ENCODE assay signal across 18 cellular contexts in genomic region chr4:91471280-91471679, GRCh38.
DNase-seq lines count a peak whose midpoint lies in the region; ATAC-seq and TF ChIP-seq lines count a peak whose summit lies in the region.
"Had no signal": no experiment of that assay in that cellular context is flagged by ENCODE, and none has a peak within 500 bp of the region (broad histone marks: within the 10 kb centered on the region; RNA-seq: fewer than 3 reads in every experiment).

No MANE protein-coding gene starts in this region.

- H3K36me3 Mint-ChIP-seq in GM23338 (ENCODE audit: low read depth) = 0 out of 3 replicates have a peak, but pooled peaks cover under 1% of the 10 kb centered on the region

- no peak overlapping the region for H3K4me2 ChIP-seq in GM23338
- H3K4me2 ChIP-seq: BLaER1 treated with 17β-estradiol and CSF1 and Interleukin-3, amounts not matched to agents 10 nM and 100 nM had no signal

- H4K20me1 ChIP-seq in GM23338 (replicated peaks; ENCODE audit: insufficient read depth) = no peaks in the 10 kb centered on the region
- H4K20me1 ChIP-seq: BLaER1 treated with 17β-estradiol and CSF1 and Interleukin-3, amounts not matched to agents 10 nM and 100 nM had no signal

- peaks cover 3% of the 10 kb centered on the region for H3K9me3 ChIP-seq in WERI-Rb-1 (ENCODE audit: severe bottlenecking)
- H3K9me3 ChIP-seq in esophagus muscularis mucosa = no peaks in the 10 kb centered on the region
- H3K9me3 ChIP-seq: BLaER1 treated with 17β-estradiol and CSF1 and Interleukin-3, amounts not matched to agents 10 nM and 100 nM had no signal

- H3K79me2 ChIP-seq in GM23338 (replicated peaks; ENCODE audit: insufficient read depth) = no peaks in the 10 kb centered on the region

- H3K36me3 ChIP-seq in GM23338 (ENCODE audit: insufficient read depth) (no peaks in the 10 kb centered on the region), WERI-Rb-1 (no peaks in the 10 kb centered on the region), esophagus muscularis mucosa (no peaks in the 10 kb centered on the region)
- H3K36me3 ChIP-seq: BLaER1 treated with 17β-estradiol and CSF1 and Interleukin-3, amounts not matched to agents 10 nM and 100 nM had no signal

- H3K27ac Mint-ChIP-seq in GM23338 = no peak overlapping the region

- H2AFZ ChIP-seq in GM23338 = peak overlapping the region; percentile 67; the same call in 1 of the 2 replicates

- no peaks in the 10 kb centered on the region for H3K4me1 ChIP-seq in GM23338 (ENCODE audit: insufficient read depth)
- H3K4me1 ChIP-seq in esophagus muscularis mucosa = no peaks in the 10 kb centered on the region
- H3K4me1 ChIP-seq: BLaER1 treated with 17β-estradiol and CSF1 and Interleukin-3, amounts not matched to agents 10 nM and 100 nM had no signal

- no peak overlapping the region for H3K4me3 Mint-ChIP-seq in GM23338

- no peak for TF ChIP-seq EP300 in esophagus muscularis mucosa (IDR thresholded peaks at IDR 0.05)

- H3K4me3 ChIP-seq in GM23338 (no peak overlapping the region), WERI-Rb-1 (ENCODE audit: low read depth, low read length) (no peak overlapping the region), esophagus muscularis mucosa (no peak overlapping the region)
- H3K4me3 ChIP-seq: BLaER1 treated with 17β-estradiol and CSF1 and Interleukin-3, amounts not matched to agents 10 nM and 100 nM; K562 had no signal

- WGBS in esophagus muscularis mucosa = 85% methylated on average over 8 of the region's 8 CpGs

- H3K27me3 Mint-ChIP-seq in GM23338 (ENCODE audit: insufficient read depth, low read depth, poor library complexity) = no peaks in the 10 kb centered on the region

- H3K27me3 ChIP-seq in GM23338 (ENCODE audit: insufficient read depth) (no peaks in the 10 kb centered on the region), WERI-Rb-1 (ENCODE audit: insufficient read depth, low read depth, severe bottlenecking) (no peaks in the 10 kb centered on the region), esophagus muscularis mucosa (no peaks in the 10 kb centered on the region)
- H3K27me3 ChIP-seq: BLaER1 treated with 17β-estradiol and CSF1 and Interleukin-3, amounts not matched to agents 10 nM and 100 nM had no signal

- no peaks in the 10 kb centered on the region for H3F3A ChIP-seq in GM23338 (replicated peaks; ENCODE audit: low read depth)

- H3K9me2 ChIP-seq in GM23338 (ENCODE audit: insufficient read depth) = no peaks in the 10 kb centered on the region

- intact Hi-C loops in esophagus muscularis mucosa (cut with DNase I) = no loop called here

- H3K27ac ChIP-seq in GM23338 (ENCODE audit: low read depth) = no peak overlapping the region
- no peak overlapping the region for H3K27ac ChIP-seq in WERI-Rb-1
- no peak overlapping the region for H3K27ac ChIP-seq in esophagus muscularis mucosa (replicated peaks in 1 of 4)
- H3K27ac ChIP-seq: 22Rv1; BLaER1 treated with 17β-estradiol and CSF1 and Interleukin-3, amounts not matched to agents 10 nM and 100 nM had no signal

- no peak for TF ChIP-seq POLR2A in esophagus muscularis mucosa (IDR thresholded peaks at IDR 0.05; ENCODE audit: low read depth)

- ATAC-seq in GM23338 = no peak
- ATAC-seq: K562, Panc1, Right ventricle myocardium inferior had no signal

- no peaks in the 10 kb centered on the region for H3K4me1 Mint-ChIP-seq in GM23338

- H3K9me3 Mint-ChIP-seq in GM23338 = peaks cover 6% of the 10 kb centered on the region; the same call in 1 of the 3 replicates

- DNase-seq in DMS 273 (lab: John Stamatoyannopoulos, UW; ENCODE audit: unreplicated experiment) = peak; percentile 15
- no peak for DNase-seq in DMS 273 treated with DMSO at 0.1 percent for 48 hours (lab: John Stamatoyannopoulos, UW)
- no peak for DNase-seq in GM23338 (ENCODE audit: low spot score)
- peak; percentile 45 for DNase-seq in WERI-Rb-1
- DNase-seq in left kidney (ENCODE audit: low read depth, low spot score) = peak; percentile 58
- DNase-seq in esophagus muscularis mucosa (ENCODE audit: extremely low spot score) = no peak
- DNase-seq in stimulated activated CD4-positive, alpha-beta T cell treated with anti-CD3 and anti-CD28 coated beads, Interleukin-4, amount 100 ng/mL, for 24 hours = no peak
- no peak for DNase-seq in SIG-M5 treated with dmso at 0.1 percent for 504 hours (lab: John Stamatoyannopoulos, UW; ENCODE audit: unreplicated experiment)
- DNase-seq: DMS79, GOT3, NCI-H1694 treated with DMSO at 0.1 percent for 48 hours, NCI-H2227 treated with DMSO at 0.1 percent for 48 hours, NCI-H774 had no signal

- TF ChIP-seq CTCF in GM23338 (conservative IDR thresholded peaks at IDR 0.05; ENCODE audit: low read depth in 2 of 2) (no peak), WERI-Rb-1 (IDR thresholded peaks at IDR 0.05; ENCODE audit: low read depth, low read length) (no peak), esophagus muscularis mucosa (IDR thresholded peaks at IDR 0.05) (no peak)

TF ChIP-seq in GM23338, 12 proteins besides CTCF, POLR2A, EP300 and RAD21:
- no peak for TF ChIP-seq ETS1 (IDR thresholded peaks at IDR 0.05)
- no peak for TF ChIP-seq REST (IDR thresholded peaks at IDR 0.05; ENCODE audit: unreplicated experiment)
- TF ChIP-seq ZNF114 (CRISPR knock-in tag; IDR thresholded peaks at IDR 0.05) = no peak
TF ChIP-seq in GM23338: peak in this region for 0.

Comparison
In these comparisons a context has a peak if more than half of its experiments do, and no peak if none do; other contexts are left out.
1. DNase-seq: peak in DMS 273 (single experiment), WERI-Rb-1 (single experiment) and left kidney (single experiment); none in DMS 273 treated with DMSO at 0.1 percent for 48 hours (single experiment), GM23338 (single experiment), esophagus muscularis mucosa (single experiment), stimulated activated CD4-positive, alpha-beta T cell treated with anti-CD3 and anti-CD28 coated beads, Interleukin-4, amount 100 ng/mL, for 24 hours (single experiment) and SIG-M5 treated with dmso at 0.1 percent for 504 hours (single experiment).